Comparison of ENCODE assay signal across 12 cellular contexts in the genomic region with DNA sequence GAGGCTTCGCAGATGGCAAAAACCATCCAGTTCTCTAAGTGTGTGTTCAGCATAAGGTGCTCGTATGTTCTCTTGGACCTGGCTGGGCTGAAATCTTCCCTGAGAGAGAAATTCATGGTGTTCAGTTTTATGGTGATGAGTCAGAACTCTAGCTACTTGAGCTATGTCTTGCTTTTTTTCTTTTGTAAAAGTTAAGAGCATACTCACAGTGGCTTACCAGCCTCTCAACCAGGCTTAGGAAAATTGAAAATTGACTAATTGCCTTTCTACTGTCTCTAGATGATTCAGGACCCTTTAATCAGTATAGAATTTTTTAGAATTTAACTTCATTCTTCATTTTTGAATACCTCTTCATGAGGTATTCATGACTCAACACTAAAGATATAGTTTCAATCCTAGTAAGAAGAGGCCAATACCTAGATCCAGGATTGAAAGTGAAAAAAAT.
DNase-seq lines count a peak whose midpoint lies in the region; ATAC-seq and TF ChIP-seq lines count a peak whose summit lies in the region.
"Had no signal": no experiment of that assay in that cellular context is flagged by ENCODE, and none has a peak within 500 bp of the region (broad histone marks: within the 10 kb centered on the region; RNA-seq: fewer than 3 reads in every experiment).

No MANE protein-coding gene starts in this region.

- no peaks in the 10 kb centered on the region for H3K9me2 ChIP-seq in GM23248 (ENCODE audit: insufficient read depth)

- H3K9ac ChIP-seq in GM23248, result no peak overlapping the region

- H3K4me1 ChIP-seq in GM23248 (ENCODE audit: insufficient read depth), result peaks cover 32% of the 10 kb centered on the region

- H3F3A ChIP-seq in GM23248 (ENCODE audit: insufficient read depth), result peaks cover 33% of the 10 kb centered on the region

- H3K4me3 ChIP-seq in GM23248 (no peak overlapping the region), fibroblast of the aortic adventitia (ENCODE audit: low read depth, low read length) (no peak overlapping the region)
- H3K4me3 ChIP-seq: SK-N-MC had no signal

- no peaks in the 10 kb centered on the region for H3K9me3 ChIP-seq in GM23248 (ENCODE audit: low read depth)

- peak overlapping the region; percentile 21 for H3K4me2 ChIP-seq in GM23248 (ENCODE audit: unreplicated experiment)

- no peak for TF ChIP-seq CTCF in fibroblast of the aortic adventitia (IDR thresholded peaks at IDR 0.05; ENCODE audit: insufficient read depth, low read length)

- H3K36me3 ChIP-seq in GM23248 (ENCODE audit: low read depth), result no peaks in the 10 kb centered on the region

- WGBS in GM23248 (ENCODE audit: low coverage in 1 of 2, low lambda C conversion rate in 2 of 2, missing lambda C conversion rate in 2 of 2), 2 experiments, result 32 to 35% methylated on average over 2 of the region's 2 CpGs

- H4K20me1 ChIP-seq in GM23248 (ENCODE audit: insufficient read depth), result no peaks in the 10 kb centered on the region

- in situ Hi-C loops in GM23248 (cut with MboI), result no loop called here

- H3K79me2 ChIP-seq in GM23248 (ENCODE audit: insufficient read depth), result no peaks in the 10 kb centered on the region

- DNase-seq in GM04503 (ENCODE audit: low read depth) (peak; percentile 40), GM23248 (peak; percentile 70), fibroblast of the aortic adventitia (ENCODE audit: low read depth) (peak; percentile 1), NCI-H2081 (lab: John Stamatoyannopoulos, UW) (no peak)
- DNase-seq in activated CD8-positive, alpha-beta memory T cell treated with anti-CD3 and anti-CD28 coated beads, Interleukin-2, amount 50 U/mL, for 48 hours, result no peak
- DNase-seq: effector memory CD8-positive, alpha-beta T cell; NCI-H510A treated with DMSO at 0.1 percent for 48 hours; stimulated activated CD4-positive, alpha-beta T cell treated with anti-CD3 and anti-CD28 coated beads, Interleukin-2, amount 100 ng/mL, for 24 hours had no signal

- no peaks in the 10 kb centered on the region for H3K27me3 ChIP-seq in GM23248 (replicated peaks; ENCODE audit: insufficient read depth)

- H3K27ac ChIP-seq in GM23248, result no peak overlapping the region
- H3K27ac ChIP-seq: SK-N-MC had no signal

- 0 out of 2 replicates have a peak overlapping the region, but pooled peaks have one; percentile 34 for H2AFZ ChIP-seq in GM23248

- ATAC-seq in HG03520 (IDR thresholded peaks at IDR 0.05; ENCODE audit: unreplicated experiment) (peak; percentile 42), GM19324 (IDR thresholded peaks at IDR 0.05; ENCODE audit: low FRiP score, unreplicated experiment) (no peak), GM18868 (IDR thresholded peaks at IDR 0.05; ENCODE audit: unreplicated experiment) (no peak)
- ATAC-seq: effector memory CD8-positive, alpha-beta T cell had no signal

Comparison
In these comparisons a context has a peak if more than half of its experiments do, and no peak if none do; other contexts are left out.
1. DNase-seq: peak in GM04503 (single experiment), GM23248 (single experiment) and fibroblast of the aortic adventitia (single experiment); none in activated CD8-positive, alpha-beta memory T cell treated with anti-CD3 and anti-CD28 coated beads, Interleukin-2, amount 50 U/mL, for 48 hours (single experiment) and NCI-H2081 (0 of 2).